21 cellular contexts compared by ENCODE assay signal in genomic region chr14:31362746-31363145, GRCh38.
"Had no signal": no experiment of that assay in that cellular context is flagged by ENCODE, and none has a peak within 500 bp of the region (broad histone marks: within the 10 kb centered on the region; RNA-seq: fewer than 3 reads in every experiment).

No MANE protein-coding gene starts in this region.

- H3K4me3 Mint-ChIP-seq: dendritic cell treated with granulocyte-macrophage colony-stimulating factor and Interleukin-4, amounts not matched to agents 40 ng/mL and 50 ng/mL, for 4 days; effector memory CD8-positive, alpha-beta T cell; immature natural killer cell; naive B cell; nephron had no signal

- H3K27me3 Mint-ChIP-seq: dendritic cell treated with granulocyte-macrophage colony-stimulating factor and Interleukin-4, amounts not matched to agents 40 ng/mL and 50 ng/mL, for 4 days; effector memory CD8-positive, alpha-beta T cell; naive B cell; progenitor cell of endocrine pancreas had no signal

- H3K4me1 Mint-ChIP-seq: immature natural killer cell, naive B cell, nephron had no signal

- H3K27me3 ChIP-seq: foreskin keratinocyte, pancreas, thyroid gland, upper lobe of left lung, uterus had no signal

- DNase-seq: effector memory CD8-positive, alpha-beta T cell; erythroblast; immature natural killer cell; left cardiac atrium; left ventricle myocardium inferior; lower lobe of right lung; mesenchymal stem cell; naive B cell; occipital lobe; pancreas; right cardiac atrium; small intestine; stimulated activated CD4-positive, alpha-beta T cell treated with anti-CD3 and anti-CD28 coated beads, Interleukin-12 subunit alpha, Interleukin-12 subunit beta, amount 100 ng/mL, for 4 hours; stimulated activated naive CD4-positive, alpha-beta T cell treated with Interleukin-2 at 50 U/mL for 16 hours; thyroid gland; upper lobe of left lung; uterus had no signal

- H3K36me3 ChIP-seq: uterus had no signal

- ATAC-seq: effector memory CD8-positive, alpha-beta T cell; foreskin keratinocyte; left cardiac atrium; lower lobe of right lung; pancreas; right cardiac atrium had no signal

- H3K9me3 ChIP-seq: left ventricle myocardium inferior, lower lobe of right lung, pancreas, thyroid gland, upper lobe of left lung, uterus had no signal

- H3K4me1 ChIP-seq: left ventricle myocardium inferior, lower lobe of right lung, pancreas, thyroid gland, upper lobe of left lung, uterus had no signal

- H3K4me3 ChIP-seq: left ventricle myocardium inferior, lower lobe of right lung, pancreas, thyroid gland, upper lobe of left lung, uterus had no signal

- H3K9me3 Mint-ChIP-seq: dendritic cell treated with granulocyte-macrophage colony-stimulating factor and Interleukin-4, amounts not matched to agents 40 ng/mL and 50 ng/mL, for 4 days; effector memory CD8-positive, alpha-beta T cell; naive B cell; nephron had no signal

- H3K27ac Mint-ChIP-seq: dendritic cell treated with granulocyte-macrophage colony-stimulating factor and Interleukin-4, amounts not matched to agents 40 ng/mL and 50 ng/mL, for 4 days; immature natural killer cell; naive B cell; nephron; progenitor cell of endocrine pancreas had no signal

- H3K27ac ChIP-seq: left ventricle myocardium inferior, lower lobe of right lung, pancreas, thyroid gland, upper lobe of left lung, uterus had no signal
